7 cellular contexts compared by ENCODE assay signal in genomic region chr5:923473-923873, GRCh38. TPM values are rescaled to one million over a fixed set of nuclear protein-coding genes. Genes with fewer than 3 reads are reported as not detected.
DNase-seq lines count a peak whose midpoint lies in the region; ATAC-seq and TF ChIP-seq lines count a peak whose summit lies in the region.

No MANE protein-coding gene starts in this region.

- 9% methylated on average over 13 of the region's 14 CpGs for WGBS in mammary epithelial cell (ENCODE audit: low coverage, missing lambda C conversion rate)

- H2AFZ ChIP-seq in mammary epithelial cell (ENCODE audit: low read depth, low read length), result no peak overlapping the region

- no peak overlapping the region for H3K9ac ChIP-seq in mammary epithelial cell (ENCODE audit: insufficient read depth, low read length)

- H3K36me3 ChIP-seq in mammary epithelial cell (ENCODE audit: insufficient read depth, low read length), result no peaks in the 10 kb centered on the region

- no peak overlapping the region for H3K4me3 Mint-ChIP-seq in activated B cell treated with CpG ODN at 0.5 μM for 24 hours

- H3K9me3 ChIP-seq in mammary epithelial cell (replicated peaks; ENCODE audit: insufficient read depth, low read length), result no peaks in the 10 kb centered on the region

- H3K4me1 ChIP-seq in mammary epithelial cell (ENCODE audit: insufficient read depth, low read length), result no peaks in the 10 kb centered on the region

- DNase-seq in NCI-H2196 treated with DMSO at 0.1 percent for 48 hours (lab: John Stamatoyannopoulos, UW; ENCODE audit: unreplicated experiment) (peak; percentile 67), activated B cell treated with CpG ODN at 0.5 μM for 24 hours (peak; percentile 65), mammary epithelial cell (peak; percentile 43), kidney tubule cell (ENCODE audit: low spot score) (peak; percentile 73)
- peak; percentile 58 to 71 for DNase-seq in stimulated activated CD4-positive, alpha-beta T cell treated with anti-CD3 and anti-CD28 coated beads, Interleukin-4, amount 100 ng/mL, for 4 hours

- ATAC-seq in HG02943 (IDR thresholded peaks at IDR 0.05; ENCODE audit: low read depth, unreplicated experiment), result peak; percentile 57
- ATAC-seq in activated B cell treated with CpG ODN at 0.5 μM for 24 hours (ENCODE audit: low read depth), result peak; percentile 89

- H3K79me2 ChIP-seq in mammary epithelial cell (ENCODE audit: insufficient read depth, low read length), result no peaks in the 10 kb centered on the region

- no peaks in the 10 kb centered on the region for H4K20me1 ChIP-seq in mammary epithelial cell (ENCODE audit: insufficient read depth, low read length)

- no peak overlapping the region for H3K27ac Mint-ChIP-seq in activated B cell treated with CpG ODN at 0.5 μM for 24 hours

- TF ChIP-seq CTCF in GM12874 (IDR thresholded peaks at IDR 0.05; ENCODE audit: insufficient read depth, low read depth, low read length) (peak; percentile 98), activated B cell treated with CpG ODN at 0.5 μM for 24 hours (IDR thresholded peaks at IDR 0.05) (peak; percentile 59), mammary epithelial cell (conservative IDR thresholded peaks at IDR 0.05 in 1 of 2, IDR thresholded peaks at IDR 0.05 in 1 of 2; ENCODE audit: extremely low read depth in 1 of 2, insufficient read depth in 1 of 2, low read depth in 1 of 2, low read length in 2 of 2) (peak; percentile 75 to 93)

- dilution Hi-C loops in mammary epithelial cell (cut with HindIII; ENCODE audit: low sequenced_read_pairs), result no loop called here

- H3K27me3 Mint-ChIP-seq in activated B cell treated with CpG ODN at 0.5 μM for 24 hours, result peaks cover 18% of the 10 kb centered on the region

- BruUV-seq in mammary epithelial cell (replicated peaks; lab: Mats Ljungman, UMichigan), result no TSS peak

- no peaks in the 10 kb centered on the region for H3K36me3 Mint-ChIP-seq in activated B cell treated with CpG ODN at 0.5 μM for 24 hours (ENCODE audit: low read depth)

- H3K4me1 Mint-ChIP-seq in activated B cell treated with CpG ODN at 0.5 μM for 24 hours, result no peaks in the 10 kb centered on the region

- no peaks in the 10 kb centered on the region for H3K9me3 Mint-ChIP-seq in activated B cell treated with CpG ODN at 0.5 μM for 24 hours

- POLR2A ChIA-PET in activated B cell treated with CpG ODN at 0.5 μM for 24 hours (lab: Charles Lee), result no interaction called here

- H3K27me3 ChIP-seq in mammary epithelial cell (ENCODE audit: insufficient read depth, low read length), result peaks cover 6% of the 10 kb centered on the region

- in situ Hi-C loops in mammary epithelial cell (cut with MboI; ENCODE audit: low sequenced_read_pairs in 2 of 2), result no loop called here

- intact Hi-C loops in activated B cell treated with CpG ODN at 0.5 μM for 24 hours (cut with micrococcal nuclease), result loop anchor here (1.0 kb wide), 5 partner anchors 217 to 722 kb away; no protein-coding TSS in a partner anchor
- intact Hi-C loops in mammary epithelial cell (cut with micrococcal nuclease), result loop anchor here (1.0 to 5.0 kb wide), 5 partner anchors 87 to 724 kb away; no protein-coding TSS in a partner anchor

- H3K4me3 ChIP-seq in mammary epithelial cell (replicated peaks in 1 of 3; ENCODE audit: insufficient read depth in 1 of 3, low read depth in 2 of 3, low read length in 3 of 3), result no peak overlapping the region

- H3K27ac ChIP-seq in mammary epithelial cell (ENCODE audit: insufficient read depth, low read depth, low read length), result no peak overlapping the region

- CTCF ChIA-PET in activated B cell treated with CpG ODN at 0.5 μM for 24 hours (lab: Charles Lee), result interaction anchor here (0.7 to 1.8 kb wide), 9 partner anchors 9 to 729 kb away, joined by 3 to 19 read pairs (median 8); no protein-coding TSS in a partner anchor
- CTCF ChIA-PET in mammary epithelial cell (lab: Charles Lee; ENCODE audit: low non-redundant PET), result interaction anchor here (0.7 kb wide), 1 partner anchor 108 kb away, joined by 5 read pairs; no protein-coding TSS in a partner anchor

- no peak overlapping the region for H3K4me2 ChIP-seq in mammary epithelial cell (ENCODE audit: insufficient read depth, low read depth, low read length)

RNA-seq across cellular contexts. Expression of gene TRIP13, which starts 30.8 kb away (rescaled TPM):
- 3.5 and 4.1 TPM in 2 replicates for total RNA-seq in activated B cell treated with CpG ODN at 0.5 μM for 24 hours
- total RNA-seq in mammary epithelial cell, result 10 to 100 TPM in 1 of 2 donors, 1 to 10 TPM in 1; 5.7 to 27.9 TPM
- polyA plus RNA-seq in mammary epithelial cell, result 35.4 TPM
- 68.5 TPM for polyA minus RNA-seq in mammary epithelial cell

RNA-seq across cellular contexts. Expression of gene BRD9, which starts 30.9 kb away (rescaled TPM):
- 53.0 and 67.8 TPM in 2 replicates for total RNA-seq in activated B cell treated with CpG ODN at 0.5 μM for 24 hours
- total RNA-seq in mammary epithelial cell, result 10 to 100 TPM; 25.5 to 45.8 TPM
- 14.5 TPM for polyA plus RNA-seq in mammary epithelial cell
- 19.9 TPM for polyA minus RNA-seq in mammary epithelial cell
